In genomic region chr4:15756361-15756861, GRCh38 we compare ENCODE assay signal across 8 cellular contexts. TPM values are rescaled to one million over a fixed set of nuclear protein-coding genes. Genes with fewer than 3 reads are reported as not detected.
DNase-seq lines count a peak whose midpoint lies in the region; ATAC-seq, FAIRE-seq and TF ChIP-seq lines count a peak whose summit lies in the region.

No MANE protein-coding gene starts in this region.

- intact Hi-C loops in CD14-positive monocyte (cut with micrococcal nuclease) = no loop called here
- intact Hi-C loops in K562 (cut with micrococcal nuclease) = no loop called here

- TF ChIP-seq EP300 in K562 (IDR thresholded peaks at IDR 0.05; ENCODE audit: low read length) = no peak

- H3K4me3 ChIP-seq in K562 = no peak overlapping the region

- no peak overlapping the region for H3K27ac ChIP-seq in K562 (ENCODE audit: extremely low read depth, low read depth, low read length)

- ATAC-seq in GM19467 (IDR thresholded peaks at IDR 0.05; ENCODE audit: unreplicated experiment) = peak; percentile 82
- peak; percentile 75 for ATAC-seq in HG03521 (IDR thresholded peaks at IDR 0.05; ENCODE audit: unreplicated experiment)
- ATAC-seq in K562 = peak; percentile 89

- FAIRE-seq in K562 (lab: Jason Lieb, UNC) = no peak

- TF ChIP-seq CTCF in CD14-positive monocyte (IDR thresholded peaks at IDR 0.05) (peak; percentile 76), K562 (IDR thresholded peaks at IDR 0.05 in 2 of 3, conservative IDR thresholded peaks at IDR 0.05 in 1 of 3; ENCODE audit: insufficient read depth in 2 of 3, low read depth in 1 of 3, low read length in 3 of 3) (peak; percentile 25 to 43 (median 37); a peak in 3 of 6 replicates)

- peak; percentile 75 for DNase-seq in CD14-positive monocyte (ENCODE audit: low spot score)
- peak; percentile 29 for DNase-seq in T1000 (lab: John Stamatoyannopoulos, UW)
- DNase-seq in K562 (ENCODE audit: extremely low read depth in 1 of 4, low spot score in 3 of 4) = peak in 2 of 4 experiments; percentile 10 to 12
- DNase-seq in stimulated activated CD4-positive, alpha-beta T cell treated with anti-CD3 and anti-CD28 coated beads, Interleukin-4, amount 100 ng/mL, for 4 hours = peak; percentile 60 to 67
- no peak for DNase-seq in NCI-H2196 (lab: John Stamatoyannopoulos, UW; ENCODE audit: unreplicated experiment)
- DNase-seq in 8988T = no peak

- H3K36me3 Mint-ChIP-seq in CD14-positive monocyte = peaks cover 47 to 56% of the 10 kb centered on the region in 2 donors

- WGBS in K562 (ENCODE audit: insufficient coverage, low coverage, missing lambda C conversion rate) = 1% methylated on average over 6 of the region's 6 CpGs

- in situ Hi-C loops in K562 (cut with MboI) = no loop called here

- H3K9me3 Mint-ChIP-seq in CD14-positive monocyte = peaks cover 0 to 2% (median 0%) of the 10 kb centered on the region in 7 donors

- no peak overlapping the region for H3K9ac ChIP-seq in K562 (ENCODE audit: insufficient read depth in 1 of 2, low read depth in 2 of 2, low read length in 2 of 2)

- no TSS peak for BruUV-seq in K562 (replicated peaks; lab: Mats Ljungman, UMichigan)

- peaks cover 39% of the 10 kb centered on the region for H3K4me1 Mint-ChIP-seq in CD14-positive monocyte

- H3K4me1 ChIP-seq in K562 (replicated peaks in 1 of 2; ENCODE audit: control insufficient read depth in 2 of 2, insufficient read depth in 2 of 2, low read length in 2 of 2) = no peaks in the 10 kb centered on the region

- no peak overlapping the region for H3K4me2 ChIP-seq in K562 (ENCODE audit: insufficient read depth, low read length)

- TF ChIP-seq RAD21 in K562 (CRISPR knock-in tag; conservative IDR thresholded peaks at IDR 0.05 in 1 of 2, IDR thresholded peaks at IDR 0.05 in 1 of 2) = no peak

- peak overlapping the region; percentile 8 to 88 (median 53) for H3K27ac Mint-ChIP-seq in CD14-positive monocyte

- no peaks in the 10 kb centered on the region for H3K9me3 ChIP-seq in K562 (replicated peaks; ENCODE audit: control insufficient read depth, insufficient read depth, low read depth, low read length)

- no peaks in the 10 kb centered on the region for H3K36me3 ChIP-seq in K562 (ENCODE audit: control insufficient read depth, insufficient read depth, low read length)

- H3K79me2 ChIP-seq in K562 (ENCODE audit: control insufficient read depth, insufficient read depth, low read length) = no peaks in the 10 kb centered on the region

- no peak overlapping the region for H2AFZ ChIP-seq in K562 (ENCODE audit: low read depth, low read length)

- CTCF ChIA-PET in K562 (lab: Yijun Ruan, JAX; ENCODE audit: low intra/inter-chr PET ratio) = no interaction called here

- peaks cover 0 to 10% of the 10 kb centered on the region in 2 experiments; a peak in 2 of 5 replicates for H3K27me3 ChIP-seq in K562 (ENCODE audit: control insufficient read depth in 2 of 2, insufficient read depth in 2 of 2, low read length in 2 of 2)

- H3K27me3 Mint-ChIP-seq in CD14-positive monocyte (ENCODE audit: low read depth in 3 of 3) = peaks cover 0 to 3% (median 3%) of the 10 kb centered on the region in 3 donors

- no peaks in the 10 kb centered on the region for H3K9me1 ChIP-seq in K562 (ENCODE audit: control insufficient read depth, insufficient read depth, low read length)

- POLR2A ChIA-PET in K562 (lab: Yijun Ruan, JAX) = interaction anchor here (1.2 kb wide), 1 partner anchor 509 kb away, joined by 3 read pairs; no protein-coding TSS in a partner anchor

- H4K20me1 ChIP-seq in K562 (replicated peaks; ENCODE audit: control insufficient read depth, insufficient read depth, low read length) = no peaks in the 10 kb centered on the region

- no peak for TF ChIP-seq POLR2A in K562 (conservative IDR thresholded peaks at IDR 0.05)

- H3K4me3 Mint-ChIP-seq in CD14-positive monocyte = peak overlapping the region; percentile 20 to 75

TF ChIP-seq in K562, 482 proteins besides CTCF, POLR2A, EP300 and RAD21:
- no peak for TF ChIP-seq NELFE (IDR thresholded peaks at IDR 0.05; ENCODE audit: insufficient read depth, insufficient read length)
- TF ChIP-seq NCOA6 (IDR thresholded peaks at IDR 0.05) = no peak
- 0 out of 2 replicates have a peak, but pooled peaks have one; percentile 5 for TF ChIP-seq CREM (IDR thresholded peaks at IDR 0.05; ENCODE audit: low read depth)
- no peak for TF ChIP-seq ZNF764 (CRISPR knock-in tag; IDR thresholded peaks at IDR 0.05; ENCODE audit: low read depth)
- no peak for TF ChIP-seq CHD4 (IDR thresholded peaks at IDR 0.05; ENCODE audit: insufficient read depth, insufficient replicate concordance, low read depth, low read length, poor library complexity, severe bottlenecking)
- TF ChIP-seq DNMT1 (IDR thresholded peaks at IDR 0.05) = no peak
- TF ChIP-seq CTCFL (IDR thresholded peaks at IDR 0.05; ENCODE audit: borderline replicate concordance, insufficient read depth, low read depth, low read length, poor library complexity, severe bottlenecking) = peak; percentile 17

RNA-seq across cellular contexts. Expression of gene CD38, which starts 21.7 kb away (rescaled TPM):
- polyA plus RNA-seq in CD14-positive monocyte (1 to 10 TPM; 2.3 to 3.0 TPM), K562 (2011; rRNA removed) (0.01 and 0.04 TPM in 2 replicates), K562 (2014; fragmentation: Illumina TruSeq; extraction: Trizol) (not detected in 2 replicates), K562 (2014; fragmentation: Nextera tagmentation; extraction: Ambion mirVana) (under 1 TPM in 1 of 2 experiments, not detected in 1; 0.06 TPM), K562 (2014; rRNA removed) (not detected in 2 replicates)
- total RNA-seq in K562 (2011; cell fraction: chromatin; rRNA removed; ENCODE audit: low replicate concordance) = not detected in 2 replicates
- not detected in 2 replicates for total RNA-seq in K562 (2011; cell fraction: nucleolus; rRNA removed)
- total RNA-seq in K562 (2011; cell fraction: nucleoplasm; rRNA removed) = not detected in 2 replicates
- total RNA-seq in K562 (2014; rRNA removed) (0.12 TPM in 1 of 2 replicates, not detected in the other), K562 (2014; rRNA removed; fragmentation: Illumina TruSeq; extraction: Trizol) (not detected in 2 replicates), K562 (2015; rRNA removed; fragmentation: Illumina TruSeq; extraction: Trizol) (0.04 TPM in 1 of 2 replicates, not detected in the other), K562 (2021) (0.04 TPM in 1 of 2 replicates, not detected in the other)
- not detected in 2 replicates for polyA plus RNA-seq in K562 (2011; cell fraction: cytosol; rRNA removed)
- not detected in 2 replicates for polyA plus RNA-seq in K562 (2011; cell fraction: nucleus; rRNA removed)
- 0.01 and 0.17 TPM in 2 replicates for polyA plus RNA-seq in K562 (2012)
- polyA minus RNA-seq in K562 (2011; rRNA and poly(A)+ RNA removed) = not detected in 2 replicates
- polyA minus RNA-seq in K562 (2011; cell fraction: cytosol; rRNA and poly(A)+ RNA removed) = not detected in 2 replicates
- polyA minus RNA-seq in K562 (2011; cell fraction: nucleus; rRNA and poly(A)+ RNA removed) = not detected in 2 replicates

RNA-seq across cellular contexts. Expression of gene BST1, which starts 53.5 kb away (rescaled TPM):
- polyA plus RNA-seq in CD14-positive monocyte = 100 to 1,000 TPM; 266 to 297 TPM
- not detected in 2 replicates for total RNA-seq in K562 (2011; cell fraction: chromatin; rRNA removed; ENCODE audit: low replicate concordance)
- total RNA-seq in K562 (2011; cell fraction: nucleolus; rRNA removed) = not detected in 2 replicates
- total RNA-seq in K562 (2011; cell fraction: nucleoplasm; rRNA removed) = not detected in 2 replicates
- not detected in 2 replicates for total RNA-seq in K562 (2014; rRNA removed)
- total RNA-seq in K562 (2014; rRNA removed; fragmentation: Illumina TruSeq; extraction: Trizol) = not detected in 2 replicates
- not detected in 2 replicates for total RNA-seq in K562 (2015; rRNA removed; fragmentation: Illumina TruSeq; extraction: Trizol)
- not detected in 2 replicates for total RNA-seq in K562 (2021)
- polyA plus RNA-seq in K562 (2011; rRNA removed) = 0.07 TPM in 2 replicates
- 0.04 TPM in 1 of 2 replicates, not detected in the other for polyA plus RNA-seq in K562 (2011; cell fraction: cytosol; rRNA removed)
- polyA plus RNA-seq in K562 (2011; cell fraction: nucleus; rRNA removed) = 0.20 TPM in 1 of 2 replicates, not detected in the other
- 0.12 and 0.42 TPM in 2 replicates for polyA plus RNA-seq in K562 (2012)
- polyA plus RNA-seq in K562 (2014; fragmentation: Illumina TruSeq; extraction: Trizol) = not detected in 2 replicates
- polyA plus RNA-seq in K562 (2014; fragmentation: Nextera tagmentation; extraction: Ambion mirVana) = under 1 TPM; 0.04 to 0.38 TPM
- not detected in 2 replicates for polyA plus RNA-seq in K562 (2014; rRNA removed)
- 0.39 TPM in 1 of 2 replicates, not detected in the other for polyA minus RNA-seq in K562 (2011; rRNA and poly(A)+ RNA removed)
- not detected in 2 replicates for polyA minus RNA-seq in K562 (2011; cell fraction: cytosol; rRNA and poly(A)+ RNA removed)
- not detected in 2 replicates for polyA minus RNA-seq in K562 (2011; cell fraction: nucleus; rRNA and poly(A)+ RNA removed)

Comparison
In these comparisons a context has a peak if more than half of its experiments do, and no peak if none do; other contexts are left out.
1. DNase-seq: peak in CD14-positive monocyte (single experiment), T1000 (single experiment) and stimulated activated CD4-positive, alpha-beta T cell treated with anti-CD3 and anti-CD28 coated beads, Interleukin-4, amount 100 ng/mL, for 4 hours (2 of 2); none in NCI-H2196 (single experiment) and 8988T (single experiment).
2. RNA of gene BST1, which starts 53.5 kb away (polyA plus RNA-seq): 266 to 297 TPM in CD14-positive monocyte; 0.04 to 0.42 TPM in K562; every median in the first group is over 100 times any median in the second.
3. Peak in every context shown above with its lines, with median percentiles within 50 percentile points of each other: ATAC-seq.